ENCODE assay signal across 23 cellular contexts in genomic region chr11:30481385-30481784, GRCh38.
A peak's percentile ranks its signal among the peaks of the same experiment; 100 is the strongest.
DNase-seq lines count a peak whose midpoint lies in the region; ATAC-seq, FAIRE-seq and TF ChIP-seq lines count a peak whose summit lies in the region.
"Had no signal": no experiment of that assay in that cellular context is flagged by ENCODE, and none has a peak within 500 bp of the region (broad histone marks: within the 10 kb centered on the region; RNA-seq: fewer than 3 reads in every experiment).

No MANE protein-coding gene starts in this region.

- H3K4me1 Mint-ChIP-seq in astrocyte (ENCODE audit: low read depth, unreplicated experiment) = peaks cover 8% of the 10 kb centered on the region
- H3K4me1 Mint-ChIP-seq: activated naive CD4-positive, alpha-beta T cell treated with anti-CD3 and anti-CD28 coated beads, Interleukin-2, amount 10 ng/mL, durations not matched to agents 7 days and 5 days; stimulated activated memory B cell treated with anti-CD40 and anti-IgM and Interleukin-4, amounts not matched to agents 10 μg/mL and 1 μg/mL and 100 μg/mL, for 72 hours had no signal

- H3K4me3 Mint-ChIP-seq in astrocyte (ENCODE audit: unreplicated experiment) = no peak overlapping the region
- H3K4me3 Mint-ChIP-seq: activated CD8-positive, alpha-beta T cell treated with anti-CD3 and anti-CD28 coated beads for 36 hours; activated naive CD4-positive, alpha-beta T cell treated with anti-CD3 and anti-CD28 coated beads, Interleukin-2, amount 10 ng/mL, durations not matched to agents 7 days and 5 days; activated T-cell treated with anti-CD3 and anti-CD28 coated beads, Interleukin-2, amount 50 U/mL, for 4 hours; CD8-positive, alpha-beta T cell; natural killer cell treated with Interleukin-12 subunit alpha and Interleukin-12 subunit beta and Interleukin-15 and Interleukin-18, amount 100 ng/mL, for 72 hours; stimulated activated memory B cell treated with anti-CD40 and anti-IgM and Interleukin-4, amounts not matched to agents 10 μg/mL and 1 μg/mL and 100 μg/mL, for 72 hours had no signal

- H3K4me2 ChIP-seq in astrocyte (ENCODE audit: low read length) = peak overlapping the region; percentile 47
- H3K4me2 ChIP-seq in OCI-LY7 (ENCODE audit: low read length) = no peak overlapping the region

- intact Hi-C loops in right cardiac atrium (cut with DNase I) (loop anchor here in 1 of 4 donors (10.0 kb wide), 1 partner anchor 103 kb away; the partner anchor contains the start of gene MPPED2), sigmoid colon (cut with DNase I) (loop anchor here (2.0 kb wide), 1 partner anchor 103 kb away; no protein-coding TSS in a partner anchor), OCI-LY7 (cut with micrococcal nuclease; ENCODE audit: unreplicated experiment) (no loop called here)

- H3K4me1 ChIP-seq in HEK293 (ENCODE audit: control insufficient read depth, insufficient read depth, low read length) (peaks cover 3% of the 10 kb centered on the region; the same call in 1 of the 2 replicates), astrocyte (ENCODE audit: insufficient read depth, low read length) (no peaks in the 10 kb centered on the region), right cardiac atrium (ENCODE audit: control insufficient read depth, insufficient read depth, low read length) (peaks cover 5% of the 10 kb centered on the region), sigmoid colon (peaks cover 0 to 53% (median 43%) of the 10 kb centered on the region in 4 donors), OCI-LY7 (ENCODE audit: insufficient read depth, low read length, poor library complexity, severe bottlenecking) (no peaks in the 10 kb centered on the region)
- H3K4me1 ChIP-seq: upper lobe of left lung had no signal

- H4K20me1 ChIP-seq in astrocyte (ENCODE audit: insufficient read depth, low read length) (no peaks in the 10 kb centered on the region), OCI-LY7 (ENCODE audit: insufficient read depth, low read length) (no peaks in the 10 kb centered on the region)

- 46% methylated on average over 6 of the region's 6 CpGs for WGBS in right cardiac atrium
- WGBS in sigmoid colon, 2 donors = 64 to 71% methylated on average over 6 of the region's 6 CpGs

- no peak overlapping the region for H3K9ac ChIP-seq in astrocyte (ENCODE audit: low read length)

- FAIRE-seq in astrocyte (lab: Jason Lieb, UNC) = no peak
- FAIRE-seq: H1 had no signal

- H3K27ac ChIP-seq in HEK293 (ENCODE audit: extremely low read depth, low read depth, low read length) (no peak overlapping the region), astrocyte (ENCODE audit: low read depth, low read length) (no peak overlapping the region), right cardiac atrium (ENCODE audit: low read length) (peak overlapping the region; percentile 45), sigmoid colon (peak overlapping the region in 3 of 4 donors; percentile 4 to 73 (median 73)), OCI-LY7 (ENCODE audit: low read depth, low read length, poor library complexity, severe bottlenecking) (no peak overlapping the region)
- H3K27ac ChIP-seq: upper lobe of left lung, VCaP had no signal

- H3K27me3 Mint-ChIP-seq in astrocyte (ENCODE audit: low read depth, unreplicated experiment) = no peaks in the 10 kb centered on the region
- H3K27me3 Mint-ChIP-seq: activated naive CD4-positive, alpha-beta T cell treated with anti-CD3 and anti-CD28 coated beads, Interleukin-2, amount 10 ng/mL, durations not matched to agents 7 days and 5 days had no signal

- no peaks in the 10 kb centered on the region for H3K9me2 ChIP-seq in OCI-LY7 (ENCODE audit: insufficient read depth, low read length)

- H3K9me3 ChIP-seq in HEK293 (ENCODE audit: control insufficient read depth, insufficient read depth, low read depth, low read length) (no peaks in the 10 kb centered on the region), astrocyte (ENCODE audit: insufficient read depth, low read depth, low read length) (no peaks in the 10 kb centered on the region), right cardiac atrium (ENCODE audit: control insufficient read depth, low read length) (no peaks in the 10 kb centered on the region), sigmoid colon (no peaks in the 10 kb centered on the region), OCI-LY7 (ENCODE audit: low read length) (no peaks in the 10 kb centered on the region)
- H3K9me3 ChIP-seq: upper lobe of left lung had no signal

- no peaks in the 10 kb centered on the region for H3K36me3 ChIP-seq in HEK293 (ENCODE audit: control insufficient read depth in 2 of 2, insufficient read depth in 1 of 2, low read length in 2 of 2)
- H3K36me3 ChIP-seq in astrocyte (ENCODE audit: insufficient read depth, low read length) = no peaks in the 10 kb centered on the region
- no peaks in the 10 kb centered on the region for H3K36me3 ChIP-seq in sigmoid colon
- H3K36me3 ChIP-seq in OCI-LY7 (ENCODE audit: insufficient read depth, low read length) = no peaks in the 10 kb centered on the region
- H3K36me3 ChIP-seq: upper lobe of left lung had no signal

- H2AFZ ChIP-seq in astrocyte (ENCODE audit: low read depth, low read length) = peak overlapping the region; percentile 20
- H2AFZ ChIP-seq in OCI-LY7 (ENCODE audit: low read length) = no peak overlapping the region

- no peak for TF ChIP-seq EP300 in sigmoid colon (IDR thresholded peaks at IDR 0.05)

- no peaks in the 10 kb centered on the region for H3K27me3 ChIP-seq in astrocyte (ENCODE audit: insufficient read depth, low read length)
- no peaks in the 10 kb centered on the region for H3K27me3 ChIP-seq in right cardiac atrium (ENCODE audit: control insufficient read depth, insufficient read depth)
- H3K27me3 ChIP-seq in sigmoid colon = no peaks in the 10 kb centered on the region
- H3K27me3 ChIP-seq: upper lobe of left lung had no signal

- no peak for TF ChIP-seq POLR2A in sigmoid colon (IDR thresholded peaks at IDR 0.05)

- DNase-seq in astrocyte (ENCODE audit: low read depth) (no peak), right cardiac atrium (no peak), sigmoid colon (no peak), NCI-H1694 (lab: John Stamatoyannopoulos, UW) (no peak), NCI-H524 treated with DMSO at 0.1 percent for 48 hours (lab: John Stamatoyannopoulos, UW) (no peak), OCI-LY7 (ENCODE audit: low spot score) (no peak), kidney glomerular epithelial cell (lab: John Stamatoyannopoulos, UW) (no peak)
- DNase-seq: activated CD8-positive, alpha-beta T cell treated with anti-CD3 and anti-CD28 coated beads for 36 hours; activated naive CD4-positive, alpha-beta T cell treated with anti-CD3 and anti-CD28 coated beads, Interleukin-2, amount 10 ng/mL, durations not matched to agents 7 days and 5 days; activated T-cell treated with anti-CD3 and anti-CD28 coated beads, Interleukin-2, amount 50 U/mL, for 4 hours; CD8-positive, alpha-beta T cell; cortex of kidney; DMS79; NCI-H1436; NCI-H226; stimulated activated CD4-positive, alpha-beta T cell treated with anti-CD3 and anti-CD28 coated beads, Interleukin-15, amount 100 ng/mL, for 24 hours; T-helper 1 cell; upper lobe of left lung had no signal

- no peaks in the 10 kb centered on the region for H3K79me2 ChIP-seq in astrocyte (ENCODE audit: insufficient read depth, low read length)
- H3K79me2 ChIP-seq in OCI-LY7 (ENCODE audit: insufficient read depth, low read depth, low read length) = no peaks in the 10 kb centered on the region

- H3K36me3 Mint-ChIP-seq in astrocyte (ENCODE audit: low read depth, unreplicated experiment) = no peaks in the 10 kb centered on the region
- H3K36me3 Mint-ChIP-seq: activated naive CD4-positive, alpha-beta T cell treated with anti-CD3 and anti-CD28 coated beads, Interleukin-2, amount 10 ng/mL, durations not matched to agents 7 days and 5 days; CD8-positive, alpha-beta T cell; natural killer cell treated with Interleukin-12 subunit alpha and Interleukin-12 subunit beta and Interleukin-15 and Interleukin-18, amount 100 ng/mL, for 72 hours; stimulated activated memory B cell treated with anti-CD40 and anti-IgM and Interleukin-4, amounts not matched to agents 10 μg/mL and 1 μg/mL and 100 μg/mL, for 72 hours had no signal

- no peaks in the 10 kb centered on the region for H3K9me3 Mint-ChIP-seq in astrocyte (ENCODE audit: unreplicated experiment)
- H3K9me3 Mint-ChIP-seq: activated CD8-positive, alpha-beta T cell treated with anti-CD3 and anti-CD28 coated beads for 36 hours; activated naive CD4-positive, alpha-beta T cell treated with anti-CD3 and anti-CD28 coated beads, Interleukin-2, amount 10 ng/mL, durations not matched to agents 7 days and 5 days; activated T-cell treated with anti-CD3 and anti-CD28 coated beads, Interleukin-2, amount 50 U/mL, for 4 hours; CD8-positive, alpha-beta T cell; natural killer cell treated with Interleukin-12 subunit alpha and Interleukin-12 subunit beta and Interleukin-15 and Interleukin-18, amount 100 ng/mL, for 72 hours; stimulated activated memory B cell treated with anti-CD40 and anti-IgM and Interleukin-4, amounts not matched to agents 10 μg/mL and 1 μg/mL and 100 μg/mL, for 72 hours had no signal

- BruUV-seq in OCI-LY7 (replicated peaks; lab: Mats Ljungman, UMichigan) = no TSS peak

- TF ChIP-seq CTCF in HEK293 (tag by site-specific recombination; IDR thresholded peaks at IDR 0.05) = no peak
- TF ChIP-seq CTCF in astrocyte (IDR thresholded peaks at IDR 0.05; ENCODE audit: insufficient read depth, low read depth, low read length) = no peak
- no peak for TF ChIP-seq CTCF in sigmoid colon (IDR thresholded peaks at IDR 0.05)
- TF ChIP-seq CTCF in OCI-LY7 (conservative IDR thresholded peaks at IDR 0.05; ENCODE audit: low read length) = no peak

- no peak overlapping the region for H3K27ac Mint-ChIP-seq in astrocyte (ENCODE audit: unreplicated experiment)
- H3K27ac Mint-ChIP-seq: activated CD8-positive, alpha-beta T cell treated with anti-CD3 and anti-CD28 coated beads for 36 hours; activated naive CD4-positive, alpha-beta T cell treated with anti-CD3 and anti-CD28 coated beads, Interleukin-2, amount 10 ng/mL, durations not matched to agents 7 days and 5 days; CD8-positive, alpha-beta T cell; natural killer cell treated with Interleukin-12 subunit alpha and Interleukin-12 subunit beta and Interleukin-15 and Interleukin-18, amount 100 ng/mL, for 72 hours; stimulated activated memory B cell treated with anti-CD40 and anti-IgM and Interleukin-4, amounts not matched to agents 10 μg/mL and 1 μg/mL and 100 μg/mL, for 72 hours had no signal

- no peak for ATAC-seq in right cardiac atrium
- ATAC-seq: activated CD8-positive, alpha-beta T cell treated with anti-CD3 and anti-CD28 coated beads for 36 hours; activated T-cell treated with anti-CD3 and anti-CD28 coated beads, Interleukin-2, amount 50 U/mL, for 4 hours; CD8-positive, alpha-beta T cell; natural killer cell treated with Interleukin-12 subunit alpha and Interleukin-12 subunit beta and Interleukin-15 and Interleukin-18, amount 100 ng/mL, for 72 hours; stimulated activated memory B cell treated with anti-CD40 and anti-IgM and Interleukin-4, amounts not matched to agents 10 μg/mL and 1 μg/mL and 100 μg/mL, for 72 hours had no signal

- POLR2A ChIA-PET in HEK293 (lab: Yijun Ruan, JAX) (no interaction called here), OCI-LY7 (lab: Charles Lee) (interaction anchor here (1.1 kb wide), 1 partner anchor 7 kb away, joined by 5 read pairs; no protein-coding TSS in a partner anchor)

- H3K4me3 ChIP-seq in HEK293 (ENCODE audit: low read depth, low read length) (no peak overlapping the region), astrocyte (ENCODE audit: insufficient read depth, low read depth, low read length) (no peak overlapping the region), right cardiac atrium (ENCODE audit: low read length) (no peak overlapping the region), sigmoid colon (no peak overlapping the region), OCI-LY7 (ENCODE audit: low read depth, low read length, poor library complexity, severe bottlenecking) (no peak overlapping the region)
- H3K4me3 ChIP-seq: upper lobe of left lung had no signal

- CTCF ChIA-PET in HEK293 (lab: Yijun Ruan, JAX) (interaction anchor here (0.6 kb wide), 1 partner anchor 623 kb away, joined by 3 read pairs; no protein-coding TSS in a partner anchor), OCI-LY7 (lab: Charles Lee; ENCODE audit: unreplicated experiment) (no interaction called here)

Comparison
In these comparisons a context has a peak if more than half of its experiments do, and no peak if none do; other contexts are left out.
1. H3K27ac ChIP-seq: peak in right cardiac atrium (single experiment) and sigmoid colon (3 of 4); none in HEK293 (single experiment), astrocyte (single experiment) and OCI-LY7 (single experiment).